Comparison of ENCODE assay signal across 1 cellular context in the genomic region with DNA sequence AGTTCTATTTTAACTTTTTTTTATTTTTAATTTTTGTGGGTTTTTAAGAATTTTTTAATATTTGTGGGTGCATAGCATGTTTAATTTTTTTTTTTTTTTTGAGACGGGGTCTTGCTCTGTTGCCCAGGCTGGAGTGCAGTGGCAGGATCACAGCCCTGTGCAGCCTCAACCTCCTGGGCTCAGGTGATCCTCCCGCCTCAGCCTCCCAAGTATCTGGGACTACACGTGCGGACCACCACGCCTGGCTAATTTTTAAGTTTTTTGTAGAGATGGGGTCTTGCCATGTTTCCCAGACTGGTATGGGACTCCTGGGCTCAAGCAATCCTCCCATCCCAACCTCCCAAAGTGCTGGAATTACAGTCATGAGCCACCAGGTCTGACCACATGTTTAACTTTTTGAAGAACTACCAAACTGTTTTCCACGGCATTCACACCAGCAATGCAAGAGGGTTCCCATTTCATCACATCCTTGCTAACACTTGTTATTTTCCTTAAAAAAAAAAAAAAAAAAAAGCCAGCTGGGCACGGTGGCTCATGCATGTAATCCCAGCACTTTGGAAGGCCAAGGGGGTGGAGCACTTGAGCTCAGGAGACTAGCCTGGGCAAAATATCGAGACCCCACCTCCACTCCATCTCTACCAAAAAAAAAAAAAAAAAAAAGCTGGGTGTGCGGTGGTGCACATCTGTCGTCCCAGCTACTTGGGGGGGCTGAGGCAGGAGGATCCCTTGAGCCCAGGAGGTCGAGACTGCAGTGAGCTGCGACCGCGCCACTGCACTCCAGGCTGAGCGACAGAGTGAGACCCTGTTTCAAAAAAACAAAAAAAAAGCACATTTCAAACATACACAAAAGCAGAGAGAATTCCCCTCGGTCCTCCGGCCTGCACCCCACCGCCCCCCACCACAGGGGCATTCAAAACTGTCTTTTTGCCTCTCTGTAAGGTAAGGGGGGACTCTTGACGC.
TF ChIP-seq lines count a peak whose summit lies in the region.

No MANE protein-coding gene starts in this region.

TF ChIP-seq in K562, 482 proteins besides CTCF, POLR2A, EP300 and RAD21 (continued from another document):
- no peak for TF ChIP-seq RHOXF2B (CRISPR knock-in tag; conservative IDR thresholded peaks at IDR 0.05)
TF ChIP-seq in K562: peak in this region for 21.
